Comparison of ENCODE assay signal across 8 cellular contexts in genomic region chr3:44355634-44356033, GRCh38. TPM values are rescaled to one million over a fixed set of nuclear protein-coding genes. Genes with fewer than 3 reads are reported as not detected.
DNase-seq lines count a peak whose midpoint lies in the region; ATAC-seq and TF ChIP-seq lines count a peak whose summit lies in the region.

No MANE protein-coding gene starts in this region.

- H3K27me3 ChIP-seq in esophagus muscularis mucosa: no peaks in the 10 kb centered on the region
- no peaks in the 10 kb centered on the region for H3K27me3 ChIP-seq in CD4-positive, alpha-beta T cell (ENCODE audit: control insufficient read depth, insufficient read depth, low read length)

- no peak for TF ChIP-seq CTCF in esophagus muscularis mucosa (IDR thresholded peaks at IDR 0.05)
- TF ChIP-seq CTCF in retinal pigment epithelial cell (conservative IDR thresholded peaks at IDR 0.05; ENCODE audit: low read depth, low read length): no peak
- no peak for TF ChIP-seq CTCF in Calu3 (IDR thresholded peaks at IDR 0.05; ENCODE audit: unreplicated experiment)
- no peak for TF ChIP-seq CTCF in CD4-positive, alpha-beta T cell (IDR thresholded peaks at IDR 0.05)

- H3K4me1 ChIP-seq in esophagus muscularis mucosa: peaks cover 10 to 19% (median 18%) of the 10 kb centered on the region in 4 donors

- intact Hi-C loops in esophagus muscularis mucosa (cut with DNase I) (no loop called here), Calu3 (cut with micrococcal nuclease; ENCODE audit: unreplicated experiment) (no loop called here)
- intact Hi-C loops in CD4-positive, alpha-beta T cell (cut with DNase I, micrococcal nuclease): no loop called here

- H3K9me3 ChIP-seq in esophagus muscularis mucosa: no peaks in the 10 kb centered on the region
- no peaks in the 10 kb centered on the region for H3K9me3 ChIP-seq in CD4-positive, alpha-beta T cell (ENCODE audit: control insufficient read depth, low read length)

- no peak overlapping the region for H3K4me3 Mint-ChIP-seq in Calu3 (ENCODE audit: low read depth, unreplicated experiment)
- no peak overlapping the region for H3K4me3 Mint-ChIP-seq in CD4-positive, alpha-beta T cell

- 14% methylated on average over 2 of the region's 2 CpGs for WGBS in esophagus muscularis mucosa

- TF ChIP-seq POLR2A in esophagus muscularis mucosa (IDR thresholded peaks at IDR 0.05; ENCODE audit: low read depth): no peak

- peak; percentile 50 for DNase-seq in GM04504 (ENCODE audit: low read depth)
- peak; percentile 93 for DNase-seq in NOMO-1 treated with DMSO at 0.1 percent for 48 hours (lab: John Stamatoyannopoulos, UW; ENCODE audit: unreplicated experiment)
- DNase-seq in esophagus muscularis mucosa (ENCODE audit: extremely low spot score): no peak
- DNase-seq in retinal pigment epithelial cell (ENCODE audit: low read depth): peak; percentile 77
- DNase-seq in cerebellar nuclear complex (lab: John Stamatoyannopoulos, UW): no peak
- no peak for DNase-seq in Calu3
- DNase-seq in CD4-positive, alpha-beta T cell: no peak
- DNase-seq in COR-L47 (lab: John Stamatoyannopoulos, UW): no peak

- CTCF ChIA-PET in Calu3 (lab: Charles Lee): interaction anchor here (0.6 kb wide), 1 partner anchor 77 kb away, joined by 4 read pairs; no protein-coding TSS in a partner anchor
- CTCF ChIA-PET in CD4-positive, alpha-beta T cell (lab: Charles Lee): no interaction called here

- H3K27ac ChIP-seq in esophagus muscularis mucosa (replicated peaks in 1 of 4): peak overlapping the region; percentile 47 to 75 (median 58)
- no peak overlapping the region for H3K27ac ChIP-seq in CD4-positive, alpha-beta T cell (ENCODE audit: low read depth, low read length)

- peaks cover 4 to 22% (median 7%) of the 10 kb centered on the region in 4 donors for H3K36me3 ChIP-seq in esophagus muscularis mucosa

- no peaks in the 10 kb centered on the region for H3K36me3 Mint-ChIP-seq in Calu3 (ENCODE audit: insufficient read depth, unreplicated experiment)
- H3K36me3 Mint-ChIP-seq in CD4-positive, alpha-beta T cell (ENCODE audit: low read depth): peaks cover 55% of the 10 kb centered on the region

- POLR2A ChIA-PET in CD4-positive, alpha-beta T cell (lab: Charles Lee): no interaction called here

- peaks cover 29% of the 10 kb centered on the region for H3K4me1 Mint-ChIP-seq in Calu3 (ENCODE audit: low read depth, unreplicated experiment)
- no peaks in the 10 kb centered on the region for H3K4me1 Mint-ChIP-seq in CD4-positive, alpha-beta T cell (ENCODE audit: low read depth)

- no peak for TF ChIP-seq EP300 in esophagus muscularis mucosa (IDR thresholded peaks at IDR 0.05)

- no peak for ATAC-seq in CD4-positive, alpha-beta T cell (ENCODE audit: poor library complexity)

- H3K27ac Mint-ChIP-seq in Calu3 (ENCODE audit: unreplicated experiment): no peak overlapping the region
- H3K27ac Mint-ChIP-seq in CD4-positive, alpha-beta T cell: no peak overlapping the region

- H3K27me3 Mint-ChIP-seq in Calu3 (ENCODE audit: unreplicated experiment): no peaks in the 10 kb centered on the region
- no peaks in the 10 kb centered on the region for H3K27me3 Mint-ChIP-seq in CD4-positive, alpha-beta T cell

- no TSS peak for BruUV-seq in Calu3 (replicated peaks; lab: Mats Ljungman, UMichigan)

- H3K4me3 ChIP-seq in esophagus muscularis mucosa: no peak overlapping the region
- H3K4me3 ChIP-seq in retinal pigment epithelial cell (ENCODE audit: low read length): no peak overlapping the region

- H3K9me3 Mint-ChIP-seq in Calu3 (ENCODE audit: low read depth, unreplicated experiment): no peaks in the 10 kb centered on the region
- no peaks in the 10 kb centered on the region for H3K9me3 Mint-ChIP-seq in CD4-positive, alpha-beta T cell

RNA-seq across cellular contexts. Expression of gene TCAIM, which starts 17.1 kb away (rescaled TPM):
- 10 to 100 TPM; 32.0 to 46.4 (median 36.5) TPM for total RNA-seq in esophagus muscularis mucosa
- total RNA-seq in Calu3 (2022): 24.3 and 24.9 TPM in 2 replicates
- total RNA-seq in CD4-positive, alpha-beta T cell: 1 to 10 TPM; 2.9 to 4.2 TPM

Comparison
In these comparisons a context has a peak if more than half of its experiments do, and no peak if none do; other contexts are left out.
1. DNase-seq: peak in GM04504 (single experiment), NOMO-1 treated with DMSO at 0.1 percent for 48 hours (single experiment) and retinal pigment epithelial cell (single experiment); none in esophagus muscularis mucosa (single experiment), cerebellar nuclear complex (0 of 2), Calu3 (single experiment), CD4-positive, alpha-beta T cell (0 of 10) and COR-L47 (single experiment).